ENCODE assay signal across 1 cellular context in the genomic region with DNA sequence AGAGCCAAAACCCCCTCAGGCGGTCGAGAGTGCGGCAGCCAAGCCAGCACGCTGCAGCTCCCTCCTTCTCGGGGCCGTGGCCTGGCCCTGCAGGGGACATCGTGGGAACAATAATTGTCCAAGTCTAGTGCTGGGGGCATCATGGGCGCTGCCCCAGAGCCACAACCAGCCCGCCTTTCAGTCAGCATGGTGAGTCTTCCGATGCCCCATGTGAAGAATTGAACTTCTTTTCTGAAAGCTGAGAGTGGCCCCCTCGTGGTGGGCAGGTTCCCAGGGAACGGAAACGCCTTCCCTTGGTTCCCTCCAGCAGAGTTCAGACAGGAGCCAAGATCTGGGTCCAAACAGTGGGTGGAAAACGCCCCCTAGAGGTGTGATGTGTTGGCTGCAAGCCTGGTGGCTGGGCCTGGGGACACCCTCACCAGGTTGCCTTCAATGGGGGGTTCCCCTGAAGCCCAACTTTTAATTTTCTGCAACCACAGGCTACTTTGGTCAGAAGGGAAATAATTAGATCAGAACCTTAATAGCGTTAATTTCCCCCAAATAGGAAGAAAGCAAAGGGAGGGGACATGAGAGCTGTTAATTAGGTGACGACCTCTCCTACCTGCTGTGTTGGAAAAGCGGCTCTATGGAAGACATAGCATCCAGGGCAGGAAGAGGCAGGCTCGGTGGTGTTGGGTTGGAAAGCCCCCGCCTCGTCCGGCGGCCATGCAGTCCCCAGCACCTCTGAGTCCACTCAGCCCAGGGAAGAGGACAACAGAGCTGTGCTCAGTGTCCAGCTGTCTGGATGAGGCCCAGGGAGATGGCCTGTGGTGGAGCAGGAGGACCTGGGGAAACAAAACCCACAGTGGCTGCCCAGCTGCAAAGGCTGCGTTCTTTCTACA.
TF ChIP-seq lines count a peak whose summit lies in the region.

No MANE protein-coding gene starts in this region.

TF ChIP-seq in HepG2, 621 proteins besides CTCF, POLR2A, EP300 and RAD21 (continued from another document and continues in another):
- TF ChIP-seq, protein P1, sequence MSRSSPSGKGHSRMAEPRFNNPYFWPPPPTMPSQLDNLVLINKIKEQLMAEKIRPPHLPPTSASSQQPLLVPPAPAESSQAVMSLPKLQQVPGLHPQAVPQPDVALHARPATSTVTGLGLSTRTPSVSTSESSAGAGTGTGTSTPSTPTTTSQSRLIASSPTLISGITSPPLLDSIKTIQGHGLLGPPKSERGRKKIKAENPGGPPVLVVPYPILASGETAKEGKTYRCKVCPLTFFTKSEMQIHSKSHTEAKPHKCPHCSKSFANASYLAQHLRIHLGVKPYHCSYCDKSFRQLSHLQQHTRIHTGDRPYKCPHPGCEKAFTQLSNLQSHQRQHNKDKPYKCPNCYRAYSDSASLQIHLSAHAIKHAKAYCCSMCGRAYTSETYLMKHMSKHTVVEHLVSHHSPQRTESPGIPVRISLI (CRISPR knock-in tag; IDR thresholded peaks at IDR 0.05; ENCODE audit: borderline replicate concordance), result no peak; the same call in 1 of the 2 replicates
- peak; percentile 73; the same call in 1 of the 2 replicates for TF ChIP-seq ZNF644 (CRISPR knock-in tag; IDR thresholded peaks at IDR 0.05; ENCODE audit: low read depth)
- no peak; the same call in 1 of the 2 replicates for TF ChIP-seq EEA1 (CRISPR knock-in tag; IDR thresholded peaks at IDR 0.05; ENCODE audit: borderline replicate concordance)
- TF ChIP-seq ARNT2 (CRISPR knock-in tag; IDR thresholded peaks at IDR 0.05; ENCODE audit: low read depth), result peak; percentile 52
- peak; percentile 65; the same call in 1 of the 2 replicates for TF ChIP-seq ZMYM3 (CRISPR knock-in tag; IDR thresholded peaks at IDR 0.05)
- no peak for TF ChIP-seq FIP1L1 (IDR thresholded peaks at IDR 0.05; ENCODE audit: borderline replicate concordance, insufficient read depth, low read depth, low read length)
- peak; percentile 68; the same call in 1 of the 2 replicates for TF ChIP-seq MYC (CRISPR knock-in tag; IDR thresholded peaks at IDR 0.05; ENCODE audit: borderline replicate concordance)
- no peak for TF ChIP-seq SYNCRIP (IDR thresholded peaks at IDR 0.05; ENCODE audit: insufficient read depth, low read depth, low read length)
- TF ChIP-seq ARHGAP35 (CRISPR knock-in tag; IDR thresholded peaks at IDR 0.05; ENCODE audit: borderline replicate concordance), result no peak; the same call in 1 of the 2 replicates
- TF ChIP-seq RARA (CRISPR knock-in tag; IDR thresholded peaks at IDR 0.05), result peak; percentile 85
- TF ChIP-seq ZNF251 (CRISPR knock-in tag; IDR thresholded peaks at IDR 0.05), result no peak
- no peak for TF ChIP-seq BRCA1 (CRISPR knock-in tag; IDR thresholded peaks at IDR 0.05)
- TF ChIP-seq KDM5A (IDR thresholded peaks at IDR 0.05; ENCODE audit: borderline replicate concordance, low read length), result no peak
- no peak; the same call in 1 of the 2 replicates for TF ChIP-seq BRD4 (CRISPR knock-in tag; IDR thresholded peaks at IDR 0.05)
- TF ChIP-seq, protein P2, sequence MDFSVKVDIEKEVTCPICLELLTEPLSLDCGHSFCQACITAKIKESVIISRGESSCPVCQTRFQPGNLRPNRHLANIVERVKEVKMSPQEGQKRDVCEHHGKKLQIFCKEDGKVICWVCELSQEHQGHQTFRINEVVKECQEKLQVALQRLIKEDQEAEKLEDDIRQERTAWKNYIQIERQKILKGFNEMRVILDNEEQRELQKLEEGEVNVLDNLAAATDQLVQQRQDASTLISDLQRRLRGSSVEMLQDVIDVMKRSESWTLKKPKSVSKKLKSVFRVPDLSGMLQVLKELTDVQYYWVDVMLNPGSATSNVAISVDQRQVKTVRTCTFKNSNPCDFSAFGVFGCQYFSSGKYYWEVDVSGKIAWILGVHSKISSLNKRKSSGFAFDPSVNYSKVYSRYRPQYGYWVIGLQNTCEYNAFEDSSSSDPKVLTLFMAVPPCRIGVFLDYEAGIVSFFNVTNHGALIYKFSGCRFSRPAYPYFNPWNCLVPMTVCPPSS (IDR thresholded peaks at IDR 0.05), result no peak
- no peak for TF ChIP-seq TAF1 (CRISPR knock-in tag; IDR thresholded peaks at IDR 0.05)
- TF ChIP-seq SMAD3 (CRISPR knock-in tag; IDR thresholded peaks at IDR 0.05), result peak; percentile 95
- TF ChIP-seq, protein P3, sequence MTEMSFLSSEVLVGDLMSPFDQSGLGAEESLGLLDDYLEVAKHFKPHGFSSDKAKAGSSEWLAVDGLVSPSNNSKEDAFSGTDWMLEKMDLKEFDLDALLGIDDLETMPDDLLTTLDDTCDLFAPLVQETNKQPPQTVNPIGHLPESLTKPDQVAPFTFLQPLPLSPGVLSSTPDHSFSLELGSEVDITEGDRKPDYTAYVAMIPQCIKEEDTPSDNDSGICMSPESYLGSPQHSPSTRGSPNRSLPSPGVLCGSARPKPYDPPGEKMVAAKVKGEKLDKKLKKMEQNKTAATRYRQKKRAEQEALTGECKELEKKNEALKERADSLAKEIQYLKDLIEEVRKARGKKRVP (CRISPR knock-in tag; IDR thresholded peaks at IDR 0.05), result no peak
- TF ChIP-seq, protein P4, sequence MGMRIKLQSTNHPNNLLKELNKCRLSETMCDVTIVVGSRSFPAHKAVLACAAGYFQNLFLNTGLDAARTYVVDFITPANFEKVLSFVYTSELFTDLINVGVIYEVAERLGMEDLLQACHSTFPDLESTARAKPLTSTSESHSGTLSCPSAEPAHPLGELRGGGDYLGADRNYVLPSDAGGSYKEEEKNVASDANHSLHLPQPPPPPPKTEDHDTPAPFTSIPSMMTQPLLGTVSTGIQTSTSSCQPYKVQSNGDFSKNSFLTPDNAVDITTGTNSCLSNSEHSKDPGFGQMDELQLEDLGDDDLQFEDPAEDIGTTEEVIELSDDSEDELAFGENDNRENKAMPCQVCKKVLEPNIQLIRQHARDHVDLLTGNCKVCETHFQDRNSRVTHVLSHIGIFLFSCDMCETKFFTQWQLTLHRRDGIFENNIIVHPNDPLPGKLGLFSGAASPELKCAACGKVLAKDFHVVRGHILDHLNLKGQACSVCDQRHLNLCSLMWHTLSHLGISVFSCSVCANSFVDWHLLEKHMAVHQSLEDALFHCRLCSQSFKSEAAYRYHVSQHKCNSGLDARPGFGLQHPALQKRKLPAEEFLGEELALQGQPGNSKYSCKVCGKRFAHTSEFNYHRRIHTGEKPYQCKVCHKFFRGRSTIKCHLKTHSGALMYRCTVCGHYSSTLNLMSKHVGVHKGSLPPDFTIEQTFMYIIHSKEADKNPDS (CRISPR knock-in tag; IDR thresholded peaks at IDR 0.05), result no peak
- TF ChIP-seq, protein P5, sequence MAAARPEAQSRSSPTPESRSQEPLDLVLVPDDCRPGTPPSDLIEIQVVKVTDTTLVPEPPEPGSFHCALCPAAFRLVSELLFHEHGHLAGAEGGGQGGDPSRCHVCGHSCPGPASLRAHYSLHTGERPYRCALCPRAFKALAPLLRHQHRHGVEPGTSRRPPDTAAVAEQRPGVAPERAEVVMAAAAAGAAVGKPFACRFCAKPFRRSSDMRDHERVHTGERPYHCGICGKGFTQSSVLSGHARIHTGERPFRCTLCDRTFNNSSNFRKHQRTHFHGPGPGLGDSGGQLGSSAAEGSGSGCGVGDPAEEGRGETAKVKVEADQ (CRISPR knock-in tag; IDR thresholded peaks at IDR 0.05; ENCODE audit: borderline replicate concordance), result peak; percentile 97
- TF ChIP-seq MTA1 (CRISPR knock-in tag; IDR thresholded peaks at IDR 0.05; ENCODE audit: borderline replicate concordance), result peak; percentile 53; the same call in 1 of the 2 replicates
- TF ChIP-seq, protein P6, sequence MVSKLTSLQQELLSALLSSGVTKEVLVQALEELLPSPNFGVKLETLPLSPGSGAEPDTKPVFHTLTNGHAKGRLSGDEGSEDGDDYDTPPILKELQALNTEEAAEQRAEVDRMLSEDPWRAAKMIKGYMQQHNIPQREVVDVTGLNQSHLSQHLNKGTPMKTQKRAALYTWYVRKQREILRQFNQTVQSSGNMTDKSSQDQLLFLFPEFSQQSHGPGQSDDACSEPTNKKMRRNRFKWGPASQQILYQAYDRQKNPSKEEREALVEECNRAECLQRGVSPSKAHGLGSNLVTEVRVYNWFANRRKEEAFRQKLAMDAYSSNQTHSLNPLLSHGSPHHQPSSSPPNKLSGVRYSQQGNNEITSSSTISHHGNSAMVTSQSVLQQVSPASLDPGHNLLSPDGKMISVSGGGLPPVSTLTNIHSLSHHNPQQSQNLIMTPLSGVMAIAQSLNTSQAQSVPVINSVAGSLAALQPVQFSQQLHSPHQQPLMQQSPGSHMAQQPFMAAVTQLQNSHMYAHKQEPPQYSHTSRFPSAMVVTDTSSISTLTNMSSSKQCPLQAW (CRISPR knock-in tag; IDR thresholded peaks at IDR 0.05), result peak; percentile 97
- TF ChIP-seq TCF7 (IDR thresholded peaks at IDR 0.05; ENCODE audit: low read depth), result no peak
- TF ChIP-seq JUNB (CRISPR knock-in tag; IDR thresholded peaks at IDR 0.05; ENCODE audit: borderline replicate concordance), result no peak
- peak; percentile 34 for TF ChIP-seq RBM39 (IDR thresholded peaks at IDR 0.05; ENCODE audit: low read depth, low read length, poor library complexity, severe bottlenecking)
- peak; percentile 85; the same call in 1 of the 2 replicates for TF ChIP-seq ZNF337 (CRISPR knock-in tag; IDR thresholded peaks at IDR 0.05; ENCODE audit: borderline replicate concordance, low read depth)
- no peak for TF ChIP-seq ZFP36L2 (CRISPR knock-in tag; IDR thresholded peaks at IDR 0.05)
- TF ChIP-seq TOE1 (CRISPR knock-in tag; IDR thresholded peaks at IDR 0.05), result no peak
- TF ChIP-seq ZBTB8A (CRISPR knock-in tag; IDR thresholded peaks at IDR 0.05; ENCODE audit: borderline replicate concordance, low read depth), result no peak
- TF ChIP-seq, protein P7, sequence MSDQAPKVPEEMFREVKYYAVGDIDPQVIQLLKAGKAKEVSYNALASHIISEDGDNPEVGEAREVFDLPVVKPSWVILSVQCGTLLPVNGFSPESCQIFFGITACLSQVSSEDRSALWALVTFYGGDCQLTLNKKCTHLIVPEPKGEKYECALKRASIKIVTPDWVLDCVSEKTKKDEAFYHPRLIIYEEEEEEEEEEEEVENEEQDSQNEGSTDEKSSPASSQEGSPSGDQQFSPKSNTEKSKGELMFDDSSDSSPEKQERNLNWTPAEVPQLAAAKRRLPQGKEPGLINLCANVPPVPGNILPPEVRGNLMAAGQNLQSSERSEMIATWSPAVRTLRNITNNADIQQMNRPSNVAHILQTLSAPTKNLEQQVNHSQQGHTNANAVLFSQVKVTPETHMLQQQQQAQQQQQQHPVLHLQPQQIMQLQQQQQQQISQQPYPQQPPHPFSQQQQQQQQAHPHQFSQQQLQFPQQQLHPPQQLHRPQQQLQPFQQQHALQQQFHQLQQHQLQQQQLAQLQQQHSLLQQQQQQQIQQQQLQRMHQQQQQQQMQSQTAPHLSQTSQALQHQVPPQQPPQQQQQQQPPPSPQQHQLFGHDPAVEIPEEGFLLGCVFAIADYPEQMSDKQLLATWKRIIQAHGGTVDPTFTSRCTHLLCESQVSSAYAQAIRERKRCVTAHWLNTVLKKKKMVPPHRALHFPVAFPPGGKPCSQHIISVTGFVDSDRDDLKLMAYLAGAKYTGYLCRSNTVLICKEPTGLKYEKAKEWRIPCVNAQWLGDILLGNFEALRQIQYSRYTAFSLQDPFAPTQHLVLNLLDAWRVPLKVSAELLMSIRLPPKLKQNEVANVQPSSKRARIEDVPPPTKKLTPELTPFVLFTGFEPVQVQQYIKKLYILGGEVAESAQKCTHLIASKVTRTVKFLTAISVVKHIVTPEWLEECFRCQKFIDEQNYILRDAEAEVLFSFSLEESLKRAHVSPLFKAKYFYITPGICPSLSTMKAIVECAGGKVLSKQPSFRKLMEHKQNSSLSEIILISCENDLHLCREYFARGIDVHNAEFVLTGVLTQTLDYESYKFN (CRISPR knock-in tag; conservative IDR thresholded peaks at IDR 0.05), result peak; percentile 47
- no peak for TF ChIP-seq HOXA7 (CRISPR knock-in tag; IDR thresholded peaks at IDR 0.05)
- TF ChIP-seq MIER2 (CRISPR knock-in tag; IDR thresholded peaks at IDR 0.05), result peak; percentile 82
- peak; percentile 68; the same call in 1 of the 2 replicates for TF ChIP-seq SPEN (CRISPR knock-in tag; IDR thresholded peaks at IDR 0.05; ENCODE audit: low read depth)
- TF ChIP-seq, protein P8, sequence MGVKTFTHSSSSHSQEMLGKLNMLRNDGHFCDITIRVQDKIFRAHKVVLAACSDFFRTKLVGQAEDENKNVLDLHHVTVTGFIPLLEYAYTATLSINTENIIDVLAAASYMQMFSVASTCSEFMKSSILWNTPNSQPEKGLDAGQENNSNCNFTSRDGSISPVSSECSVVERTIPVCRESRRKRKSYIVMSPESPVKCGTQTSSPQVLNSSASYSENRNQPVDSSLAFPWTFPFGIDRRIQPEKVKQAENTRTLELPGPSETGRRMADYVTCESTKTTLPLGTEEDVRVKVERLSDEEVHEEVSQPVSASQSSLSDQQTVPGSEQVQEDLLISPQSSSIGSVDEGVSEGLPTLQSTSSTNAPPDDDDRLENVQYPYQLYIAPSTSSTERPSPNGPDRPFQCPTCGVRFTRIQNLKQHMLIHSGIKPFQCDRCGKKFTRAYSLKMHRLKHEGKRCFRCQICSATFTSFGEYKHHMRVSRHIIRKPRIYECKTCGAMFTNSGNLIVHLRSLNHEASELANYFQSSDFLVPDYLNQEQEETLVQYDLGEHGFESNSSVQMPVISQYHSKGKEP (CRISPR knock-in tag; IDR thresholded peaks at IDR 0.05), result peak; percentile 60; the same call in 1 of the 2 replicates
- TF ChIP-seq, protein P9, sequence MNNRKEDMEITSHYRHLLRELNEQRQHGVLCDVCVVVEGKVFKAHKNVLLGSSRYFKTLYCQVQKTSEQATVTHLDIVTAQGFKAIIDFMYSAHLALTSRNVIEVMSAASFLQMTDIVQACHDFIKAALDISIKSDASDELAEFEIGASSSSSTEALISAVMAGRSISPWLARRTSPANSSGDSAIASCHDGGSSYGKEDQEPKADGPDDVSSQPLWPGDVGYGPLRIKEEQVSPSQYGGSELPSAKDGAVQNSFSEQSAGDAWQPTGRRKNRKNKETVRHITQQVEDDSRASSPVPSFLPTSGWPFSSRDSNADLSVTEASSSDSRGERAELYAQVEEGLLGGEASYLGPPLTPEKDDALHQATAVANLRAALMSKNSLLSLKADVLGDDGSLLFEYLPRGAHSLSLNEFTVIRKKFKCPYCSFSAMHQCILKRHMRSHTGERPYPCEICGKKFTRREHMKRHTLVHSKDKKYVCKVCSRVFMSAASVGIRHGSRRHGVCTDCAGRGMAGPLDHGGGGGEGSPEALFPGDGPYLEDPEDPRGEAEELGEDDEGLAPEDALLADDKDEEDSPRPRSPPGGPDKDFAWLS (CRISPR knock-in tag; IDR thresholded peaks at IDR 0.05; ENCODE audit: borderline replicate concordance), result no peak
